Comparison of ENCODE assay signal across 8 cellular contexts in genomic region chr19:49875801-49876421, GRCh38. TPM values are rescaled to one million over a fixed set of nuclear protein-coding genes. Genes with fewer than 3 reads are reported as not detected.
A peak's percentile ranks its signal among the peaks of the same experiment; 100 is the strongest.
DNase-seq lines count a peak whose midpoint lies in the region; ATAC-seq and TF ChIP-seq lines count a peak whose summit lies in the region.

No MANE protein-coding gene starts in this region.

- H3K4me3 ChIP-seq in H7 (ENCODE audit: insufficient read depth, low read depth, low read length) (peak overlapping the region; percentile 99), Peyer's patch (peak overlapping the region; percentile 59 to 92 (median 69))

- peaks cover 10% of the 10 kb centered on the region for H3K36me3 Mint-ChIP-seq in activated naive CD8-positive, alpha-beta T cell treated with anti-CD3 and anti-CD28 coated beads for 36 hours
- peaks cover 14% of the 10 kb centered on the region for H3K36me3 Mint-ChIP-seq in stimulated activated effector memory CD8-positive, alpha-beta T cell treated with anti-CD3 and anti-CD28 coated beads, Interleukin-12 subunit alpha, Interleukin-12 subunit beta, amount 100 ng/mL, for 72 hours

- no peaks in the 10 kb centered on the region for H3K27me3 Mint-ChIP-seq in activated naive CD8-positive, alpha-beta T cell treated with anti-CD3 and anti-CD28 coated beads for 36 hours

- H3K36me3 ChIP-seq in H7 (replicated peaks; ENCODE audit: control insufficient read depth, insufficient read depth, low read length), result peaks cover 16% of the 10 kb centered on the region
- H3K36me3 ChIP-seq in Peyer's patch, result peaks cover 0 to 38% (median 0%) of the 10 kb centered on the region in 3 donors

- no peaks in the 10 kb centered on the region for H3K9me3 Mint-ChIP-seq in activated naive CD8-positive, alpha-beta T cell treated with anti-CD3 and anti-CD28 coated beads for 36 hours
- H3K9me3 Mint-ChIP-seq in stimulated activated effector memory CD8-positive, alpha-beta T cell treated with anti-CD3 and anti-CD28 coated beads, Interleukin-12 subunit alpha, Interleukin-12 subunit beta, amount 100 ng/mL, for 72 hours, result no peaks in the 10 kb centered on the region

- H3K4me1 Mint-ChIP-seq in activated naive CD8-positive, alpha-beta T cell treated with anti-CD3 and anti-CD28 coated beads for 36 hours, result peaks cover 27% of the 10 kb centered on the region
- H3K4me1 Mint-ChIP-seq in stimulated activated effector memory CD8-positive, alpha-beta T cell treated with anti-CD3 and anti-CD28 coated beads, Interleukin-12 subunit alpha, Interleukin-12 subunit beta, amount 100 ng/mL, for 72 hours, result peaks cover 65% of the 10 kb centered on the region

- intact Hi-C loops in left ventricle myocardium superior (cut with micrococcal nuclease), result no loop called here

- TF ChIP-seq POLR2A in Peyer's patch (IDR thresholded peaks at IDR 0.05), result no peak

- no peak overlapping the region for H3K27ac Mint-ChIP-seq in activated naive CD8-positive, alpha-beta T cell treated with anti-CD3 and anti-CD28 coated beads for 36 hours
- H3K27ac Mint-ChIP-seq in stimulated activated effector memory CD8-positive, alpha-beta T cell treated with anti-CD3 and anti-CD28 coated beads, Interleukin-12 subunit alpha, Interleukin-12 subunit beta, amount 100 ng/mL, for 72 hours, result no peak overlapping the region

- DNase-seq in AG08395 (ENCODE audit: low spot score), result peak; percentile 35
- peak; percentile 90 for DNase-seq in H7
- DNase-seq in Peyer's patch, result peak; percentile 51 to 82 (median 68)
- peak; percentile 57 for DNase-seq in activated naive CD8-positive, alpha-beta T cell treated with anti-CD3 and anti-CD28 coated beads for 36 hours
- DNase-seq in left ventricle myocardium superior, result peak; percentile 81
- peak; percentile 92 for DNase-seq in retina
- no peak for DNase-seq in KG1 (lab: John Stamatoyannopoulos, UW)
- DNase-seq in stimulated activated effector memory CD8-positive, alpha-beta T cell treated with anti-CD3 and anti-CD28 coated beads, Interleukin-12 subunit alpha, Interleukin-12 subunit beta, amount 100 ng/mL, for 72 hours (ENCODE audit: low spot score in 2 of 2), result no peak

- H3K4me1 ChIP-seq in Peyer's patch, result peaks cover 0 to 27% (median 4%) of the 10 kb centered on the region in 4 donors

- ATAC-seq in left ventricle myocardium superior, result peak; percentile 11
- no peak for ATAC-seq in stimulated activated effector memory CD8-positive, alpha-beta T cell treated with anti-CD3 and anti-CD28 coated beads, Interleukin-12 subunit alpha, Interleukin-12 subunit beta, amount 100 ng/mL, for 72 hours

- peak overlapping the region; percentile 92 to 98 (median 94) for H3K27ac ChIP-seq in Peyer's patch

- H3K4me3 Mint-ChIP-seq in activated naive CD8-positive, alpha-beta T cell treated with anti-CD3 and anti-CD28 coated beads for 36 hours, result no peak overlapping the region
- no peak overlapping the region for H3K4me3 Mint-ChIP-seq in stimulated activated effector memory CD8-positive, alpha-beta T cell treated with anti-CD3 and anti-CD28 coated beads, Interleukin-12 subunit alpha, Interleukin-12 subunit beta, amount 100 ng/mL, for 72 hours

- H3K27me3 ChIP-seq in H7 (ENCODE audit: control insufficient read depth, insufficient read depth, low read length), result no peaks in the 10 kb centered on the region
- no peaks in the 10 kb centered on the region for H3K27me3 ChIP-seq in Peyer's patch

- no peaks in the 10 kb centered on the region for H3K9me3 ChIP-seq in Peyer's patch

- TF ChIP-seq CTCF in Peyer's patch (IDR thresholded peaks at IDR 0.05), result no peak

RNA-seq across cellular contexts. Expression of gene AKT1S1, which starts 1.2 kb away (rescaled TPM):
- 7.2 and 12.9 TPM in 2 replicates for total RNA-seq in H7 (2014; rRNA removed; shearing (Covaris generic))
- 10 to 100 TPM; 17.2 to 30.5 (median 23.3) TPM for total RNA-seq in Peyer's patch
- total RNA-seq in activated naive CD8-positive, alpha-beta T cell treated with anti-CD3 and anti-CD28 coated beads for 36 hours, result 10 to 100 TPM; 21.0 to 22.7 TPM
- total RNA-seq in left ventricle myocardium superior, result 41.2 TPM

RNA-seq across cellular contexts. Expression of gene TBC1D17, which starts 1.6 kb away (rescaled TPM):
- 10.2 and 12.6 TPM in 2 replicates for total RNA-seq in H7 (2014; rRNA removed; shearing (Covaris generic))
- total RNA-seq in Peyer's patch (10 to 100 TPM; 22.8 to 83.3 (median 62.1) TPM), left ventricle myocardium superior (47.7 TPM)
- 10 to 100 TPM; 22.6 to 24.0 TPM for total RNA-seq in activated naive CD8-positive, alpha-beta T cell treated with anti-CD3 and anti-CD28 coated beads for 36 hours

RNA-seq across cellular contexts. Expression of gene PNKP, which starts 8.5 kb away (rescaled TPM):
- 76.2 and 94.7 TPM in 2 replicates for total RNA-seq in H7 (2014; rRNA removed; shearing (Covaris generic))
- total RNA-seq in Peyer's patch (100 to 1,000 TPM in 3 of 4 donors, 10 to 100 TPM in 1; 58.7 to 235 (median 118) TPM), left ventricle myocardium superior (39.1 TPM)
- 100 to 1,000 TPM in 1 of 2 experiments, 10 to 100 TPM in 1; 78.9 to 143 TPM for total RNA-seq in activated naive CD8-positive, alpha-beta T cell treated with anti-CD3 and anti-CD28 coated beads for 36 hours

RNA-seq across cellular contexts. Expression of gene IL4I1, which starts 20.8 kb away (rescaled TPM):
- total RNA-seq in H7 (2014; rRNA removed; shearing (Covaris generic)), result 0.59 and 0.73 TPM in 2 replicates
- total RNA-seq in Peyer's patch (not detected), left ventricle myocardium superior (not detected)
- total RNA-seq in activated naive CD8-positive, alpha-beta T cell treated with anti-CD3 and anti-CD28 coated beads for 36 hours, result 1 to 10 TPM; 2.3 to 2.9 TPM

RNA-seq across cellular contexts. Expression of gene PTOV1, which starts 25.0 kb away (rescaled TPM):
- total RNA-seq in H7 (2014; rRNA removed; shearing (Covaris generic)), result 205 and 219 TPM in 2 replicates
- total RNA-seq in Peyer's patch (100 to 1,000 TPM in 2 of 4 donors, 10 to 100 TPM in 2; 80.0 to 153 (median 95.9) TPM), left ventricle myocardium superior (127 TPM)
- total RNA-seq in activated naive CD8-positive, alpha-beta T cell treated with anti-CD3 and anti-CD28 coated beads for 36 hours, result 10 to 100 TPM; 73.9 to 76.4 TPM

Comparison
In these comparisons a context has a peak if more than half of its experiments do, and no peak if none do; other contexts are left out.
1. DNase-seq: peak in AG08395 (single experiment), H7 (single experiment), Peyer's patch (3 of 3), activated naive CD8-positive, alpha-beta T cell treated with anti-CD3 and anti-CD28 coated beads for 36 hours (single experiment), left ventricle myocardium superior (single experiment) and retina (single experiment); none in KG1 (single experiment) and stimulated activated effector memory CD8-positive, alpha-beta T cell treated with anti-CD3 and anti-CD28 coated beads, Interleukin-12 subunit alpha, Interleukin-12 subunit beta, amount 100 ng/mL, for 72 hours (0 of 2).